1 cellular context compared by ENCODE assay signal in genomic region chr4:150867148-150867547, GRCh38.
A peak's percentile ranks its signal among the peaks of the same experiment; 100 is the strongest.
TF ChIP-seq lines count a peak whose summit lies in the region.

No MANE protein-coding gene starts in this region.

TF ChIP-seq in GM12878, 131 proteins besides CTCF, POLR2A, EP300 and RAD21 (continued from another document):
- TF ChIP-seq MLLT1 (IDR thresholded peaks at IDR 0.05): no peak
- no peak for TF ChIP-seq BACH1 (IDR thresholded peaks at IDR 0.05; ENCODE audit: borderline replicate concordance)
- no peak for TF ChIP-seq HDGF (IDR thresholded peaks at IDR 0.05)
- no peak for TF ChIP-seq NR2C1 (IDR thresholded peaks at IDR 0.05)
- 0 out of 2 replicates have a peak, but pooled peaks have one; percentile 10 for TF ChIP-seq ZNF384 (IDR thresholded peaks at IDR 0.05; ENCODE audit: borderline replicate concordance, low read depth, low read length)
- TF ChIP-seq, protein P1, sequence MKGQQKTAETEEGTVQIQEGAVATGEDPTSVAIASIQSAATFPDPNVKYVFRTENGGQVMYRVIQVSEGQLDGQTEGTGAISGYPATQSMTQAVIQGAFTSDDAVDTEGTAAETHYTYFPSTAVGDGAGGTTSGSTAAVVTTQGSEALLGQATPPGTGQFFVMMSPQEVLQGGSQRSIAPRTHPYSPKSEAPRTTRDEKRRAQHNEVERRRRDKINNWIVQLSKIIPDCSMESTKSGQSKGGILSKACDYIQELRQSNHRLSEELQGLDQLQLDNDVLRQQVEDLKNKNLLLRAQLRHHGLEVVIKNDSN (IDR thresholded peaks at IDR 0.05; ENCODE audit: borderline replicate concordance, extremely low read length, insufficient read depth, low read depth, low read length): no peak
- TF ChIP-seq, protein P2, sequence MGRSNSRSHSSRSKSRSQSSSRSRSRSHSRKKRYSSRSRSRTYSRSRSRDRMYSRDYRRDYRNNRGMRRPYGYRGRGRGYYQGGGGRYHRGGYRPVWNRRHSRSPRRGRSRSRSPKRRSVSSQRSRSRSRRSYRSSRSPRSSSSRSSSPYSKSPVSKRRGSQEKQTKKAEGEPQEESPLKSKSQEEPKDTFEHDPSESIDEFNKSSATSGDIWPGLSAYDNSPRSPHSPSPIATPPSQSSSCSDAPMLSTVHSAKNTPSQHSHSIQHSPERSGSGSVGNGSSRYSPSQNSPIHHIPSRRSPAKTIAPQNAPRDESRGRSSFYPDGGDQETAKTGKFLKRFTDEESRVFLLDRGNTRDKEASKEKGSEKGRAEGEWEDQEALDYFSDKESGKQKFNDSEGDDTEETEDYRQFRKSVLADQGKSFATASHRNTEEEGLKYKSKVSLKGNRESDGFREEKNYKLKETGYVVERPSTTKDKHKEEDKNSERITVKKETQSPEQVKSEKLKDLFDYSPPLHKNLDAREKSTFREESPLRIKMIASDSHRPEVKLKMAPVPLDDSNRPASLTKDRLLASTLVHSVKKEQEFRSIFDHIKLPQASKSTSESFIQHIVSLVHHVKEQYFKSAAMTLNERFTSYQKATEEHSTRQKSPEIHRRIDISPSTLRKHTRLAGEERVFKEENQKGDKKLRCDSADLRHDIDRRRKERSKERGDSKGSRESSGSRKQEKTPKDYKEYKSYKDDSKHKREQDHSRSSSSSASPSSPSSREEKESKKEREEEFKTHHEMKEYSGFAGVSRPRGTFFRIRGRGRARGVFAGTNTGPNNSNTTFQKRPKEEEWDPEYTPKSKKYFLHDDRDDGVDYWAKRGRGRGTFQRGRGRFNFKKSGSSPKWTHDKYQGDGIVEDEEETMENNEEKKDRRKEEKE (IDR thresholded peaks at IDR 0.05): no peak
- TF ChIP-seq RAD51 (IDR thresholded peaks at IDR 0.05): 0 out of 2 replicates have a peak, but pooled peaks have one; percentile 15
- no peak for TF ChIP-seq SIN3A (IDR thresholded peaks at IDR 0.05; ENCODE audit: low read depth, low read length)
- TF ChIP-seq ZBTB4 (CRISPR knock-in tag; IDR thresholded peaks at IDR 0.05): no peak
- no peak for TF ChIP-seq SMARCA5 (IDR thresholded peaks at IDR 0.05)
- 0 out of 2 replicates have a peak, but pooled peaks have one; percentile 27 for TF ChIP-seq YY1 (IDR thresholded peaks at IDR 0.05; ENCODE audit: low read depth, low read length)
- TF ChIP-seq CREB1 (IDR thresholded peaks at IDR 0.05; ENCODE audit: low read depth): no peak
- no peak for TF ChIP-seq REST (IDR thresholded peaks at IDR 0.05; ENCODE audit: low read depth, low read length)
- TF ChIP-seq ZZZ3 (IDR thresholded peaks at IDR 0.05; ENCODE audit: control insufficient read depth, insufficient read length, low read depth): no peak
- TF ChIP-seq ZNF622 (IDR thresholded peaks at IDR 0.05): no peak
- TF ChIP-seq FOXM1 (IDR thresholded peaks at IDR 0.05; ENCODE audit: low read depth, low read length): 0 out of 2 replicates have a peak, but pooled peaks have one; percentile 22
- no peak for TF ChIP-seq STAT1 (conservative IDR thresholded peaks at IDR 0.05)
- TF ChIP-seq RCOR1 (conservative IDR thresholded peaks at IDR 0.05; ENCODE audit: low read depth, low read length): no peak
- TF ChIP-seq PAX8 (IDR thresholded peaks at IDR 0.05): no peak
- no peak for TF ChIP-seq NFXL1 (IDR thresholded peaks at IDR 0.05; ENCODE audit: borderline replicate concordance)
- no peak for TF ChIP-seq POLR2AphosphoS2 (IDR thresholded peaks at IDR 0.05; ENCODE audit: low read depth, low read length)
- TF ChIP-seq ZSCAN29 (IDR thresholded peaks at IDR 0.05): no peak
- TF ChIP-seq, protein P3, sequence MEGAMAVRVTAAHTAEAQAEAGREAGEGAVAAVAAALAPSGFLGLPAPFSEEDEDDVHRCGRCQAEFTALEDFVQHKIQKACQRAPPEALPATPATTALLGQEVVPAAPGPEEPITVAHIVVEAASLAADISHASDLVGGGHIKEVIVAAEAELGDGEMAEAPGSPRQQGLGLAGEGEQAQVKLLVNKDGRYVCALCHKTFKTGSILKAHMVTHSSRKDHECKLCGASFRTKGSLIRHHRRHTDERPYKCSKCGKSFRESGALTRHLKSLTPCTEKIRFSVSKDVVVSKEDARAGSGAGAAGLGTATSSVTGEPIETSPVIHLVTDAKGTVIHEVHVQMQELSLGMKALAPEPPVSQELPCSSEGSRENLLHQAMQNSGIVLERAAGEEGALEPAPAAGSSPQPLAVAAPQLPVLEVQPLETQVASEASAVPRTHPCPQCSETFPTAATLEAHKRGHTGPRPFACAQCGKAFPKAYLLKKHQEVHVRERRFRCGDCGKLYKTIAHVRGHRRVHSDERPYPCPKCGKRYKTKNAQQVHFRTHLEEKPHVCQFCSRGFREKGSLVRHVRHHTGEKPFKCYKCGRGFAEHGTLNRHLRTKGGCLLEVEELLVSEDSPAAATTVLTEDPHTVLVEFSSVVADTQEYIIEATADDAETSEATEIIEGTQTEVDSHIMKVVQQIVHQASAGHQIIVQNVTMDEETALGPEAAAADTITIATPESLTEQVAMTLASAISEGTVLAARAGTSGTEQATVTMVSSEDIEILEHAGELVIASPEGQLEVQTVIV (IDR thresholded peaks at IDR 0.05; ENCODE audit: borderline replicate concordance, partially characterized antibody): no peak
- TF ChIP-seq KDM1A (IDR thresholded peaks at IDR 0.05; ENCODE audit: borderline replicate concordance): no peak
- TF ChIP-seq HCFC1 (IDR thresholded peaks at IDR 0.05; ENCODE audit: low read length): no peak
- no peak for TF ChIP-seq EZH2 (IDR thresholded peaks at IDR 0.05; ENCODE audit: borderline replicate concordance, control insufficient read depth, low read depth, low read length)
TF ChIP-seq in GM12878: peak in this region for 7.
